ENCODE assay signal across 1 cellular context in the genomic region with DNA sequence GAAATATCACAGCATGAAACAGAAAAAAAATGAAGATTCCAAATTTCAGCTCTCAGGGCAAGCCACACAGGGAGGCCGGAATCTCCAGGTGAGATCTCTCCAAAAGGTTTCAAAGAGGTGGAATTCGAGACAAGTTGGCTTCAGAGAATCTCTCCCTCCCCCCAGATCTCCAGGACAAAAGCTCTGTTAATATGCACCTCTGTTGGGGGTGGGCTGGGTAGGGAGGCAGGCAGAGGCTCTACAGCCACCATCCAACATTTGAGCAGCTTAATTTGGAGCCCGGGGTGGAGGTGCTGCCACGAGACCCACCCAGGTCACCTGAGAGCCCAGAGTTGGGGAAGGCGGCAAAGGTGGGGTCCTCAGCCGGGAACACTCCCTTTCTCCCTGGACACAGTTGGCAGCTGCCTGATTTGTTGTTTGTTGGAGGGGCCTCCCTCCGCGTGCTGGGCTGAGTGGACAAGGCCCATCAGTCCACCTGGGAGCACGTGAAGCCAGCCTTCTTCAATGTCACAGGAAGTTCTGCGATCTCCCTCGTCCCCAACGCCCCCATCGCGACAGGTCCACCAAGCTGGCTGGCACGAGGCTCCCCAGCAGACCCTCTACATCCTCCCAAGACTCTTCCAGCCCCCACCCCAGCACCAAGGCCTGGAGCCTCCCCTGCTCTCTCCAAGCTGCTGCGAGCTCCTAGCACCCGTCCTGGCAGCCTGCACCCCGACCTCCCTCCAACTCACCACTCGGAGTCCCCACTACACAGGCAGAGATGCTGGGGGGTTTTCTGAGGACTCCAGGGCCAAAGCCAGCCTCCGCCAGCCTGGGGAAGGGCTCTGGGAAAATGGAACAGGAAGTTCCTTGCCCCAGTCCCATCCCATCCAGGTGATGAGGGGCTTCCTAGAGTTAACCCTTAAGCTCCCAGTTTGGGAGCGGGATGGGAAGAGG.
TF ChIP-seq lines count a peak whose summit lies in the region.

Gene ZSCAN10, minus strand, starts transcription at position 836 of the 936 bp plus-strand sequence. CDS start 6,357 bp downstream, outside the sequence.

TF ChIP-seq in WTC11, 78 proteins besides CTCF, POLR2A, EP300 and RAD21 (continued from another document):
- TF ChIP-seq ZNF425 (CRISPR knock-in tag; conservative IDR thresholded peaks at IDR 0.05) (0 out of 2 replicates have a peak, but pooled peaks have one; percentile 59), ZNF423 (CRISPR knock-in tag; IDR thresholded peaks at IDR 0.05) (peak; percentile 46; the same call in 1 of the 2 replicates)
